ENCODE assay signal across 26 cellular contexts in genomic region chr9:89804766-89805531, GRCh38.
"Had no signal": no experiment of that assay in that cellular context is flagged by ENCODE, and none has a peak within 500 bp of the region (broad histone marks: within the 10 kb centered on the region; RNA-seq: fewer than 3 reads in every experiment).

No MANE protein-coding gene starts in this region.

- H3K4me3 ChIP-seq: ascending aorta, body of pancreas, MG63, SK-N-MC had no signal

- H3K27me3 ChIP-seq: ascending aorta, body of pancreas, MG63 had no signal

- H3K4me1 ChIP-seq: body of pancreas had no signal

- H3K36me3 ChIP-seq: ascending aorta, MG63 had no signal

- DNase-seq: activated CD4-positive, alpha-beta memory T cell treated with anti-CD3 and anti-CD28 coated beads for 36 hours; activated CD4-positive, alpha-beta T cell treated with anti-CD3 and anti-CD28 coated beads, Interleukin-2, amount 10 ng/mL, durations not matched to agents 7 days and 5 days; activated CD4-positive, CD25-positive, alpha-beta regulatory T cell; activated naive CD4-positive, alpha-beta T cell treated with anti-CD3 and anti-CD28 coated beads, Interleukin-2, amount 50 U/mL, for 16 hours; activated T-cell treated with anti-CD3 and anti-CD28 coated beads, Interleukin-2, amount 50 U/mL, for 72 hours; amniotic stem cell; body of pancreas; MG63; MV-4-11; NCI-H1092 treated with DMSO at 0.1 percent for 48 hours; NCI-H1417 treated with DMSO at 0.1 percent for 48 hours; NCI-H1694 treated with DMSO at 0.1 percent for 48 hours; NCI-H2081; NCI-H345; NCI-H510A; NCI-H526 treated with DMSO at 0.1 percent for 48 hours; NCI-H82; RPMI8226; T-cell; T-helper 2 cell; T1000 had no signal

- ATAC-seq: activated T-cell treated with anti-CD3 and anti-CD28 coated beads, Interleukin-2, amount 50 U/mL, for 72 hours; body of pancreas; Panc1; Right ventricle myocardium inferior; T-cell had no signal

- FAIRE-seq: TTC549 had no signal

- H3K27ac ChIP-seq: ascending aorta, body of pancreas, SK-N-MC had no signal

- H3K9me3 ChIP-seq: ascending aorta, body of pancreas, MG63 had no signal
